Comparison of ENCODE assay signal across 8 cellular contexts in the genomic region with DNA sequence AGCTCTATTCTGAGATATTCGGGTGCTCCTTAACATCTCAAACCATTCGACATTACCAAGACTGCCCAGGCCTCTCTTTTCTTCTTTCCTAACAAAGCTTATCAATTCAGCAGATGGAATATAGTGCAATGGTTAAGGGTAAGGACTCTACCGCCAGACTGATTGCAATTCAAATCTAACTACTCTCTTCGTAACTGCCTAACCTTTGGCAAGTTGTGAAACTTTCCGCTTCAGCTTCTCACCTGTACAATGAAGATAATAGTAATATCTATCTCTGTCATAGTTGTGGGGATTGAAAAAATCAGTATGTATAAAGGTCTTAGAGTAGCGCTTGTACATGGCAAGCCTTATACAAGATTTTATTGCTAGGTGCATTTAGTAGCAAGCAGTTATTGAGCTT. TPM values are rescaled to one million over a fixed set of nuclear protein-coding genes. Genes with fewer than 3 reads are reported as not detected.
A peak's percentile ranks its signal among the peaks of the same experiment; 100 is the strongest.
DNase-seq lines count a peak whose midpoint lies in the region; ATAC-seq and TF ChIP-seq lines count a peak whose summit lies in the region.

No MANE protein-coding gene starts in this region.

- no peaks in the 10 kb centered on the region for H3K36me3 Mint-ChIP-seq in endothelial cell (ENCODE audit: low read depth, unreplicated experiment)

- H3K27ac ChIP-seq in ovary: no peak overlapping the region

- TF ChIP-seq CTCF in NB4 (IDR thresholded peaks at IDR 0.05; ENCODE audit: low read depth, low read length) (no peak), endothelial cell (IDR thresholded peaks at IDR 0.05; ENCODE audit: unreplicated experiment) (no peak), ovary (IDR thresholded peaks at IDR 0.05) (no peak)

- DNase-seq in EL (peak; percentile 2), NB4 (ENCODE audit: low read depth) (no peak), endothelial cell (ENCODE audit: low spot score) (no peak), ovary (no peak), NCI-H1417 treated with DMSO at 0.1 percent for 48 hours (lab: John Stamatoyannopoulos, UW) (no peak), NCI-H748 (lab: John Stamatoyannopoulos, UW; ENCODE audit: unreplicated experiment) (no peak)
- DNase-seq in effector CD8-positive, alpha-beta T cell (lab: John Stamatoyannopoulos, UW): no peak

- TF ChIP-seq EP300 in ovary (IDR thresholded peaks at IDR 0.05): no peak

- intact Hi-C loops in ovary (cut with DNase I): no loop called here

- H3K27me3 Mint-ChIP-seq in endothelial cell (ENCODE audit: unreplicated experiment): no peaks in the 10 kb centered on the region

- WGBS in ovary, 3 donors: 5 to 9% (median 6%) methylated on average over 6 of the region's 6 CpGs

- no peaks in the 10 kb centered on the region for H3K27me3 ChIP-seq in ovary

- H3K4me1 ChIP-seq in ovary (ENCODE audit: insufficient read depth): peaks cover 2% of the 10 kb centered on the region

- peaks cover 57% of the 10 kb centered on the region for H3K4me1 Mint-ChIP-seq in endothelial cell (ENCODE audit: unreplicated experiment)

- H3K9me3 Mint-ChIP-seq in endothelial cell (ENCODE audit: unreplicated experiment): no peaks in the 10 kb centered on the region

- peak overlapping the region; percentile 89 for H3K27ac Mint-ChIP-seq in endothelial cell (ENCODE audit: unreplicated experiment)

- TF ChIP-seq POLR2A in NB4 (IDR thresholded peaks at IDR 0.05; ENCODE audit: extremely low read depth, insufficient read length): no peak
- TF ChIP-seq POLR2A in ovary (IDR thresholded peaks at IDR 0.05): no peak

- no peak for ATAC-seq in GM21825 (IDR thresholded peaks at IDR 0.05; ENCODE audit: unreplicated experiment)

- peak overlapping the region; percentile 97 for H3K4me3 Mint-ChIP-seq in endothelial cell (ENCODE audit: unreplicated experiment)

- H3K4me3 ChIP-seq in NB4 (ENCODE audit: low read depth, low read length) (peak overlapping the region; percentile 90), ovary (peak overlapping the region; percentile 86)

- H3K9me3 ChIP-seq in ovary: no peaks in the 10 kb centered on the region

- H3K36me3 ChIP-seq in ovary: no peaks in the 10 kb centered on the region

RNA-seq across cellular contexts. Expression of a gene that starts 1.0 kb away (rescaled TPM):
- total RNA-seq in endothelial cell (ENCODE audit: unreplicated experiment): 53.5 TPM
- total RNA-seq in ovary: 10 to 100 TPM; 26.5 to 40.6 (median 31.7) TPM
- 10 to 100 TPM; 15.6 to 27.6 TPM for polyA plus RNA-seq in ovary

RNA-seq across cellular contexts. Expression of a gene that starts 1.5 kb away (rescaled TPM):
- total RNA-seq in endothelial cell (ENCODE audit: unreplicated experiment) (20.0 TPM), ovary (10 to 100 TPM; 18.7 to 48.8 (median 25.8) TPM)
- polyA plus RNA-seq in ovary: 10 to 100 TPM; 19.4 to 28.0 TPM
